13 cellular contexts compared by ENCODE assay signal in the genomic region with DNA sequence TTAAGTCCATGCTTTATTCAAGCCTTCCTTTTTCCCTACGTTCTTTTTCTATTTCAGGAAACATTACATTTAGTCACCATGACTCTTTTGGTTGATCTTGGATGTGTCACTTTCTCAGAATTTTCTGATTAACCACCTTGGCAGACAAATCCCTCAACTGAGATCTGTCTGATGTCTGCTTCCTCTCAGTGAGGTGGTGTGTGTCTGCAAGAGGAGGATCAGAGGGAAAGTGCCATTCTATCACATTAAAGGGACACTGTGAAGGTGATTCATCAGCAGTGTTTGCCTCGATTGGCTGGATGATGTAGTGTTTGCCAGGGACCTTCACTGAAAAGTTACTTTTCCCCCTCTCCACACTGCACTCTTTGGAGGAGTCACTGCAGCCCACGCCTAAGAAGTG. TPM values are rescaled to one million over a fixed set of nuclear protein-coding genes. Genes with fewer than 3 reads are reported as not detected.
DNase-seq lines count a peak whose midpoint lies in the region; ATAC-seq and TF ChIP-seq lines count a peak whose summit lies in the region.
"Had no signal": no experiment of that assay in that cellular context is flagged by ENCODE, and none has a peak within 500 bp of the region (broad histone marks: within the 10 kb centered on the region; RNA-seq: fewer than 3 reads in every experiment).

No MANE protein-coding gene starts in this region.

- DNase-seq in A172 (ENCODE audit: low spot score), result peak; percentile 63
- no peak for DNase-seq in DND-41
- no peak for DNase-seq in T-cell
- peak; percentile 10 for DNase-seq in iris pigment epithelial cell (ENCODE audit: low read depth)
- no peak for DNase-seq in A673 (ENCODE audit: low spot score)
- no peak for DNase-seq in activated effector memory CD4-positive, alpha-beta T cell treated with anti-CD3 and anti-CD28 coated beads, Interleukin-2, amount 50 U/mL, for 16 hours
- no peak for DNase-seq in NCI-H187 (lab: John Stamatoyannopoulos, UW)
- DNase-seq in suprapubic skin (ENCODE audit: low spot score in 2 of 2), result no peak
- DNase-seq: Caco-2, NCI-H1436 treated with DMSO at 0.1 percent for 48 hours, T-helper 1 cell had no signal

- no TSS peak for BruUV-seq in A673 (replicated peaks; lab: Mats Ljungman, UMichigan)

- H3K9me3 ChIP-seq in DND-41 (ENCODE audit: insufficient read depth, low read length, severe bottlenecking), result no peaks in the 10 kb centered on the region
- no peaks in the 10 kb centered on the region for H3K9me3 ChIP-seq in A673 (ENCODE audit: low read depth, low read length, poor library complexity, severe bottlenecking)
- no peaks in the 10 kb centered on the region for H3K9me3 ChIP-seq in suprapubic skin
- H3K9me3 ChIP-seq: Caco-2 had no signal

- no peak for TF ChIP-seq POLR2A in suprapubic skin (IDR thresholded peaks at IDR 0.05)

- H3K4me2 ChIP-seq in DND-41 (ENCODE audit: insufficient read depth, low read length), result no peak overlapping the region
- H3K4me2 ChIP-seq: neural progenitor cell had no signal

- H3K4me3 Mint-ChIP-seq in T-cell, result no peak overlapping the region
- H3K4me3 Mint-ChIP-seq: neural progenitor cell had no signal

- POLR2A ChIA-PET in T-cell (lab: Charles Lee), result no interaction called here
- POLR2A ChIA-PET in A673 (lab: Charles Lee; ENCODE audit: low non-redundant PET), result no interaction called here

- no peak for TF ChIP-seq CTCF in DND-41 (IDR thresholded peaks at IDR 0.05; ENCODE audit: borderline replicate concordance, extremely low read depth, low read length, poor library complexity, severe bottlenecking)
- no peak for TF ChIP-seq CTCF in A673 (conservative IDR thresholded peaks at IDR 0.05; ENCODE audit: low read depth, low read length)
- TF ChIP-seq CTCF in suprapubic skin (IDR thresholded peaks at IDR 0.05), result no peak

- H3K9me3 Mint-ChIP-seq in T-cell, result no peaks in the 10 kb centered on the region
- H3K9me3 Mint-ChIP-seq: neural progenitor cell had no signal

- peaks cover 24 to 31% (median 24%) of the 10 kb centered on the region in 3 donors for H3K4me1 Mint-ChIP-seq in T-cell

- H3K4me1 ChIP-seq in DND-41 (ENCODE audit: insufficient read depth, low read length) (no peaks in the 10 kb centered on the region), A673 (ENCODE audit: insufficient read depth, low read length, poor library complexity, severe bottlenecking) (peaks cover 7% of the 10 kb centered on the region), suprapubic skin (peaks cover 15% of the 10 kb centered on the region)

- intact Hi-C loops in A673 (cut with micrococcal nuclease; ENCODE audit: unreplicated experiment), result no loop called here

- peaks cover 5% of the 10 kb centered on the region for H3K36me3 Mint-ChIP-seq in T-cell
- H3K36me3 Mint-ChIP-seq: neural progenitor cell had no signal

- no peaks in the 10 kb centered on the region for H3K27me3 ChIP-seq in DND-41 (ENCODE audit: insufficient read depth, low read length, poor library complexity)
- H3K27me3 ChIP-seq in A673 (replicated peaks; ENCODE audit: insufficient read depth, low read depth, low read length, poor library complexity), result peaks cover 3% of the 10 kb centered on the region
- H3K27me3 ChIP-seq in suprapubic skin, result peaks cover 24% of the 10 kb centered on the region

- 0 out of 2 replicates have a peak, but pooled peaks cover 6% of the 10 kb centered on the region for H4K20me1 ChIP-seq in DND-41 (ENCODE audit: insufficient read depth, low read length)

- 23% methylated on average over 3 of the region's 3 CpGs for WGBS in suprapubic skin

- no peaks in the 10 kb centered on the region for H3K79me2 ChIP-seq in DND-41 (ENCODE audit: insufficient read depth, low read length)

- H3K27me3 Mint-ChIP-seq in T-cell, result peaks cover 20 to 21% of the 10 kb centered on the region in 2 donors

- no peak overlapping the region for H3K9ac ChIP-seq in DND-41 (ENCODE audit: low read depth, low read length)
- H3K9ac ChIP-seq: neural progenitor cell had no signal

- 0 out of 3 replicates have a peak, but pooled peaks have one; percentile 20 for ATAC-seq in DND-41 (ENCODE audit: insufficient read depth, low read depth)
- peak; percentile 42 to 56 (median 46) for ATAC-seq in T-cell (replicated peaks in 1 of 4)

- H3K36me3 ChIP-seq in DND-41 (ENCODE audit: insufficient read depth, low read length), result peaks cover 21% of the 10 kb centered on the region
- peaks cover 5% of the 10 kb centered on the region for H3K36me3 ChIP-seq in A673 (ENCODE audit: insufficient read depth, low read length, poor library complexity, severe bottlenecking)
- H3K36me3 ChIP-seq in suprapubic skin, result peaks cover 22% of the 10 kb centered on the region
- H3K36me3 ChIP-seq: neural progenitor cell had no signal

- no peak overlapping the region for H2AFZ ChIP-seq in DND-41 (ENCODE audit: low read depth, low read length)
- H2AFZ ChIP-seq: neural progenitor cell had no signal

- CTCF ChIA-PET in T-cell (lab: Charles Lee), result no interaction called here
- CTCF ChIA-PET in A673 (lab: Charles Lee), result no interaction called here

- TF ChIP-seq EP300 in suprapubic skin (IDR thresholded peaks at IDR 0.05), result no peak

- H3K27ac Mint-ChIP-seq in T-cell, result no peak overlapping the region
- H3K27ac Mint-ChIP-seq: neural progenitor cell had no signal

- H3K4me3 ChIP-seq in DND-41 (ENCODE audit: low read depth in 1 of 2, low read length in 2 of 2) (no peak overlapping the region), A673 (ENCODE audit: low read depth, low read length, poor library complexity, severe bottlenecking) (no peak overlapping the region), suprapubic skin (no peak overlapping the region)
- H3K4me3 ChIP-seq: neural progenitor cell had no signal

- no peak overlapping the region for H3K27ac ChIP-seq in DND-41 (ENCODE audit: low read length)
- H3K27ac ChIP-seq in A673 (ENCODE audit: low read depth, low read length, poor library complexity, severe bottlenecking), result no peak overlapping the region
- H3K27ac ChIP-seq in suprapubic skin, result no peak overlapping the region
- H3K27ac ChIP-seq: neural progenitor cell had no signal

RNA-seq across cellular contexts. Expression of a gene that starts 3.0 kb away (rescaled TPM):
- not detected in 2 replicates for total RNA-seq in A172 (2014; rRNA removed; shearing (Covaris generic))
- total RNA-seq in T-cell (1 to 10 TPM in 4 of 5 donors, under 1 TPM in 1; 0.82 to 2.3 (median 1.2) TPM), A673 (2021) (0.45 TPM in 1 of 2 replicates, not detected in the other), suprapubic skin (under 1 TPM in 1 of 4 donors, not detected in 3; 0.26 TPM)

RNA-seq across cellular contexts. Expression of a gene that starts 11.3 kb away (rescaled TPM):
- total RNA-seq in A172 (2014; rRNA removed; shearing (Covaris generic)), result 0.29 TPM in 1 of 2 replicates, not detected in the other
- total RNA-seq in T-cell (not detected), A673 (2021) (not detected in 2 replicates), suprapubic skin (not detected)
- total RNA-seq: Caco-2, subcutaneous adipose tissue had no signal

RNA-seq across cellular contexts. Expression of a gene that starts 38.3 kb away (rescaled TPM):
- total RNA-seq in A172 (2014; rRNA removed; shearing (Covaris generic)), result 6.2 and 12.1 TPM in 2 replicates
- 10 to 100 TPM; 20.9 to 39.6 (median 33.0) TPM for total RNA-seq in T-cell
- total RNA-seq in A673 (2021), result 17.8 and 21.7 TPM in 2 replicates
- total RNA-seq in suprapubic skin, result 10 to 100 TPM; 11.0 to 20.4 (median 17.1) TPM

RNA-seq across cellular contexts. Expression of a gene that starts 55.7 kb away (rescaled TPM):
- total RNA-seq in A172 (2014; rRNA removed; shearing (Covaris generic)), result 76.5 and 78.4 TPM in 2 replicates
- 100 to 1,000 TPM; 169 to 218 (median 172) TPM for total RNA-seq in T-cell
- 146 and 151 TPM in 2 replicates for total RNA-seq in A673 (2021)
- total RNA-seq in suprapubic skin, result 100 to 1,000 TPM in 2 of 4 donors, 10 to 100 TPM in 2; 76.4 to 146 (median 92.3) TPM

Comparison
In these comparisons a context has a peak if more than half of its experiments do, and no peak if none do; other contexts are left out.
1. DNase-seq: peak in A172 (single experiment) and iris pigment epithelial cell (single experiment); none in DND-41 (single experiment), T-cell (0 of 34), A673 (single experiment), activated effector memory CD4-positive, alpha-beta T cell treated with anti-CD3 and anti-CD28 coated beads, Interleukin-2, amount 50 U/mL, for 16 hours (single experiment), NCI-H187 (0 of 2) and suprapubic skin (0 of 2).